8 cellular contexts compared by ENCODE assay signal in the genomic region with DNA sequence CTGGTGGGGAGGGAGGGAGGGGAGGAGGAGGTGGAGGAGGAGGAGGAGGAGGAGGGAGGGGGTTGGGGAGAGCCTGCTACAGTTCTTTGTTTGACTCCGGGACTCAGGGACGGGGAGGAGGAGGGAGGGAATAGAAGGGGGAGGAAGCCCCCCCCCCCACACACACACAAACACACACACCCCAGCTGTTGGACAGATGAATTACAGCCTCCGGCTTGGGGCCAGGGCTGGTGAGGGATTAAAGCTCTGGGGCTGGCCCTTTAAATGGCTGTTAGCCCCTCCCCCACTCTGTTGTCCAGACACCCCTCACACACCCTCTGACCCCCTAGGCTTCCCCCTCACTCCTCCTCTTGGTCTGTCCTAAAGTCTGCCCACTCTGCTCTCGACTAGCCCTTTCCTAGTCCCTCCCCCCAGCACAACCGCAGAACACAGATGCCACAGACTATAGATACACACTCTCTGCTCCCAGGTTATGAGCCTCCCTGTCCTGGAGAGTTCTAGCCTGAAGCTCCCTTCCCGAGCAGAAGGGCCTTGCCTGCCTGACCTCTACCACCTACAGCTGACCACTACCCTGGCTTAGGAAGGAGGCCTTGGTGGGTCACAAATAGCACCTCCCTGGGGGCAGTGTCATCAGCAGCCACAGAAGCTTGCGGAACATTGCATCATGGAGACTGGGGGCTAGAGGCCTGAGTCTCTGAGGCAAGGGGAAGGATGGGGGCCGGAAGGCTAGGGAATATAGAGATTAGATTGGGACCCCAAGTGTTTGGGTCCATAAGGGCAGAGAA. TPM values are rescaled to one million over a fixed set of nuclear protein-coding genes. Genes with fewer than 3 reads are reported as not detected.
DNase-seq lines count a peak whose midpoint lies in the region; ATAC-seq and TF ChIP-seq lines count a peak whose summit lies in the region.

No MANE protein-coding gene starts in this region.

- H3K27me3 ChIP-seq in osteoblast (ENCODE audit: insufficient read depth, low read length) = no peaks in the 10 kb centered on the region

- no peak overlapping the region for H2AFZ ChIP-seq in osteoblast (ENCODE audit: low read length)

- peak overlapping the region; percentile 71 for H3K4me2 ChIP-seq in osteoblast (ENCODE audit: insufficient read depth, low read length)

- H3K36me3 ChIP-seq in osteoblast (ENCODE audit: insufficient read depth, low read length) = peaks cover 9% of the 10 kb centered on the region

- TF ChIP-seq CTCF in VCaP (conservative IDR thresholded peaks at IDR 0.05) (no peak), fibroblast of the aortic adventitia (IDR thresholded peaks at IDR 0.05; ENCODE audit: insufficient read depth, low read length) (no peak), osteoblast (IDR thresholded peaks at IDR 0.05; ENCODE audit: extremely low read depth, low read depth, low read length) (no peak)

- H3K9me3 ChIP-seq in osteoblast (ENCODE audit: low read depth, low read length) = no peaks in the 10 kb centered on the region

- peaks cover 27% of the 10 kb centered on the region for H4K20me1 ChIP-seq in osteoblast (ENCODE audit: insufficient read depth, low read length)

- H3K4me1 ChIP-seq in osteoblast (ENCODE audit: insufficient read depth, low read length) = peaks cover 49% of the 10 kb centered on the region

- DNase-seq in NCI-H1436 (lab: John Stamatoyannopoulos, UW) (peak; percentile 57), NCI-H1436 treated with DMSO at 0.1 percent for 48 hours (lab: John Stamatoyannopoulos, UW) (no peak), NAMALWA (ENCODE audit: low spot score) (peak; percentile 65), fibroblast of the aortic adventitia (ENCODE audit: low read depth) (peak; percentile 77), osteoblast (ENCODE audit: insufficient read length, low spot score, missing footprints) (no peak), superior temporal gyrus (ENCODE audit: extremely low spot score) (no peak)

- no peak for ATAC-seq in GM21381 (IDR thresholded peaks at IDR 0.05; ENCODE audit: unreplicated experiment)

- H3K4me3 ChIP-seq in fibroblast of the aortic adventitia (ENCODE audit: low read depth, low read length) = peak overlapping the region; percentile 65
- H3K4me3 ChIP-seq in osteoblast (ENCODE audit: insufficient read depth, low read length) = peak overlapping the region; percentile 57

- peak overlapping the region; percentile 94 for H3K27ac ChIP-seq in VCaP
- H3K27ac ChIP-seq in osteoblast (ENCODE audit: low read depth, low read length) = peak overlapping the region; percentile 39

- peaks cover 16% of the 10 kb centered on the region for H3K79me2 ChIP-seq in osteoblast (ENCODE audit: insufficient read depth, low read length)

RNA-seq across cellular contexts. Expression of gene KDM6B, which starts 4.5 kb away (rescaled TPM):
- total RNA-seq in fibroblast of the aortic adventitia (ENCODE audit: low replicate concordance) = 5.7 and 32.1 TPM in 2 replicates
- total RNA-seq in osteoblast = 5.6 and 12.3 TPM in 2 replicates

RNA-seq across cellular contexts. Expression of gene TMEM88, which starts 16.4 kb away (rescaled TPM):
- 0.18 TPM in 1 of 2 replicates, not detected in the other for total RNA-seq in fibroblast of the aortic adventitia (ENCODE audit: low replicate concordance)
- 0.29 and 0.36 TPM in 2 replicates for total RNA-seq in osteoblast

RNA-seq across cellular contexts. Expression of gene NAA38, which starts 18.9 kb away (rescaled TPM):
- 39.1 and 41.1 TPM in 2 replicates for total RNA-seq in fibroblast of the aortic adventitia (ENCODE audit: low replicate concordance)
- total RNA-seq in osteoblast = 25.3 and 29.7 TPM in 2 replicates

RNA-seq across cellular contexts. Expression of gene CYB5D1, which starts 19.3 kb away (rescaled TPM):
- 6.8 and 11.2 TPM in 2 replicates for total RNA-seq in fibroblast of the aortic adventitia (ENCODE audit: low replicate concordance)
- 8.3 and 10.5 TPM in 2 replicates for total RNA-seq in osteoblast

RNA-seq across cellular contexts. Expression of gene CHD3, which starts 50.1 kb away (rescaled TPM):
- total RNA-seq in fibroblast of the aortic adventitia (ENCODE audit: low replicate concordance) (81.5 and 143 TPM in 2 replicates), osteoblast (95.2 and 97.0 TPM in 2 replicates)

Comparison
In these comparisons a context has a peak if more than half of its experiments do, and no peak if none do; other contexts are left out.
1. DNase-seq: peak in NCI-H1436 (single experiment), NAMALWA (single experiment) and fibroblast of the aortic adventitia (single experiment); none in NCI-H1436 treated with DMSO at 0.1 percent for 48 hours (single experiment), osteoblast (single experiment) and superior temporal gyrus (single experiment).